ENCODE assay signal across 1 cellular context in genomic region chr3:11566916-11567315, GRCh38.
TF ChIP-seq lines count a peak whose summit lies in the region.

No MANE protein-coding gene starts in this region.

TF ChIP-seq in SK-N-SH, 30 proteins besides CTCF, POLR2A, EP300 and RAD21 (continued from another document):
- TF ChIP-seq PBX3 (IDR thresholded peaks at IDR 0.05) (no peak), FOXJ3 (CRISPR knock-in tag; IDR thresholded peaks at IDR 0.05) (no peak), NRF1 (IDR thresholded peaks at IDR 0.05; ENCODE audit: low read depth, low read length) (no peak), TAF1 (IDR thresholded peaks at IDR 0.05; ENCODE audit: borderline replicate concordance, low read depth, low read length) (no peak), USF2 (IDR thresholded peaks at IDR 0.05; ENCODE audit: borderline replicate concordance, low read depth, low read length) (no peak), MXI1 (IDR thresholded peaks at IDR 0.05; ENCODE audit: low read depth, low read length) (no peak), ELF1 (IDR thresholded peaks at IDR 0.05) (no peak), YY1 (IDR thresholded peaks at IDR 0.05; ENCODE audit: low read depth) (no peak)
